In genomic region chr7:138981332-138982203, GRCh38 we compare ENCODE assay signal across 8 cellular contexts. TPM values are rescaled to one million over a fixed set of nuclear protein-coding genes. Genes with fewer than 3 reads are reported as not detected.
DNase-seq lines count a peak whose midpoint lies in the region; ATAC-seq and TF ChIP-seq lines count a peak whose summit lies in the region.

TSS of gene KIAA1549 (minus strand) at chr7:138981389. CDS start at chr7:138981269, 120 bp downstream.

- intact Hi-C loops in left ventricle myocardium inferior (cut with micrococcal nuclease) (loop anchor here (10.0 kb wide), 1 partner anchor 97 kb away; no protein-coding TSS in a partner anchor), psoas muscle (cut with DNase I) (loop anchor here in 1 of 2 donors (5.0 kb wide), 1 partner anchor 94 kb away; no protein-coding TSS in a partner anchor)

- H3K4me3 ChIP-seq in HUES64 (ENCODE audit: low read length) (peak within 1 kb of the TSS; percentile 94), SJSA1 (peak within 1 kb of the TSS; percentile 68), adipocyte (ENCODE audit: low read length) (peak within 1 kb of the TSS; percentile 88), left ventricle myocardium inferior (peak within 1 kb of the TSS; percentile 77), psoas muscle (peak within 1 kb of the TSS; percentile 73)

- DNase-seq in DMS79 (lab: John Stamatoyannopoulos, UW), result peak; percentile 22
- DNase-seq in SJSA1 (ENCODE audit: low read depth in 1 of 2, low spot score in 2 of 2), result peak; percentile 39 to 62
- DNase-seq in adipocyte (ENCODE audit: low read depth), result peak; percentile 91
- DNase-seq in left ventricle myocardium inferior, result peak; percentile 67
- DNase-seq in psoas muscle, result peak; percentile 70 to 71
- DNase-seq in NK-92 (lab: John Stamatoyannopoulos, UW; ENCODE audit: unreplicated experiment), result no peak

- WGBS in HUES64, result under 1% methylated on average over 105 of the region's 105 CpGs
- WGBS in psoas muscle, 3 donors, result 1 to 8% (median 4%) methylated on average over 42 to 104 of the region's 105 CpGs

- no peaks in the 10 kb centered on the region for H3K9me3 ChIP-seq in HUES64 (ENCODE audit: insufficient read depth, low read depth, low read length)
- H3K9me3 ChIP-seq in SJSA1 (replicated peaks), result peaks cover 4% of the 10 kb centered on the region; the same call in 1 of the 2 replicates
- no peaks in the 10 kb centered on the region for H3K9me3 ChIP-seq in adipocyte (ENCODE audit: control insufficient read depth, low read length)
- no peaks in the 10 kb centered on the region for H3K9me3 ChIP-seq in left ventricle myocardium inferior (replicated peaks)
- no peaks in the 10 kb centered on the region for H3K9me3 ChIP-seq in psoas muscle

- TF ChIP-seq CTCF in left ventricle myocardium inferior (IDR thresholded peaks at IDR 0.05; ENCODE audit: borderline replicate concordance) (peak; percentile 13), psoas muscle (IDR thresholded peaks at IDR 0.05) (peak; percentile 34)

- H3K9ac ChIP-seq in HUES64 (ENCODE audit: low read depth, low read length) (peak within 1 kb of the TSS; percentile 87), adipocyte (ENCODE audit: low read length) (peak within 1 kb of the TSS; percentile 69)

- H3K27me3 ChIP-seq in HUES64 (ENCODE audit: insufficient read depth, low read length) (peaks cover 35% of the 10 kb centered on the region), SJSA1 (replicated peaks) (peaks cover 6% of the 10 kb centered on the region), adipocyte (replicated peaks; ENCODE audit: control insufficient read depth, insufficient read depth, low read length) (peaks cover 5% of the 10 kb centered on the region), left ventricle myocardium inferior (ENCODE audit: low read depth) (no peaks in the 10 kb centered on the region), psoas muscle (ENCODE audit: insufficient read depth in 3 of 3, low read length in 2 of 3) (peaks cover 0 to 14% (median 0%) of the 10 kb centered on the region in 3 donors)

- H3K36me3 ChIP-seq in HUES64 (ENCODE audit: insufficient read depth, low read length) (no peaks in the 10 kb centered on the region), SJSA1 (no peaks in the 10 kb centered on the region), adipocyte (ENCODE audit: control insufficient read depth, insufficient read depth, low read length, severe bottlenecking) (no peaks in the 10 kb centered on the region), left ventricle myocardium inferior (no peaks in the 10 kb centered on the region), psoas muscle (ENCODE audit: insufficient read depth in 1 of 2, low read depth in 1 of 2) (no peaks in the 10 kb centered on the region)

- H3K27ac ChIP-seq in HUES64 (ENCODE audit: low read depth, low read length) (peak within 1 kb of the TSS; percentile 43; the same call in 1 of the 2 replicates), SJSA1 (no peak within 1 kb of the TSS), left ventricle myocardium inferior (replicated peaks) (peak within 1 kb of the TSS; percentile 60), psoas muscle (peak within 1 kb of the TSS; percentile 46)

- peak; percentile 60 for ATAC-seq in GM21447 (IDR thresholded peaks at IDR 0.05; ENCODE audit: unreplicated experiment)
- ATAC-seq in psoas muscle, result peak; percentile 87 to 96 (median 95)

- H3K4me1 ChIP-seq in HUES64 (ENCODE audit: insufficient read depth, low read length), result peaks cover 18% of the 10 kb centered on the region
- H3K4me1 ChIP-seq in SJSA1 (replicated peaks), result peaks cover 21% of the 10 kb centered on the region
- peaks cover 12% of the 10 kb centered on the region for H3K4me1 ChIP-seq in adipocyte (ENCODE audit: control insufficient read depth, insufficient read depth, low read length)
- peaks cover 18% of the 10 kb centered on the region for H3K4me1 ChIP-seq in left ventricle myocardium inferior
- H3K4me1 ChIP-seq in psoas muscle, result peaks cover 8% of the 10 kb centered on the region

RNA-seq across cellular contexts. Expression of gene KIAA1549, which starts in this region (rescaled TPM):
- 9.6 TPM for polyA plus RNA-seq in HUES64 (2013, experiment 1 of 2)
- polyA plus RNA-seq in HUES64 (2013, experiment 2 of 2), result 11.3 TPM
- total RNA-seq in SJSA1 (2014; rRNA removed; shearing (Covaris generic)), result 0.75 and 0.95 TPM in 2 replicates
- total RNA-seq in left ventricle myocardium inferior (2.1 TPM), psoas muscle (1 to 10 TPM; 1.2 to 4.4 (median 2.9) TPM)
- polyA plus RNA-seq in psoas muscle, result 1 to 10 TPM in 1 of 3 donors, under 1 TPM in 2; 0.46 to 1.4 (median 0.63) TPM

Comparison
In these comparisons a context has a peak if more than half of its experiments do, and no peak if none do; other contexts are left out.
1. Peak in DNase-seq and H3K4me3 ChIP-seq in SJSA1; RNA of the gene not detected or under 1 TPM.